In genomic region chr15:43932036-43932435, GRCh38 we compare ENCODE assay signal across 3 cellular contexts.
TF ChIP-seq lines count a peak whose summit lies in the region.

No MANE protein-coding gene starts in this region.

TF ChIP-seq in IMR-90, 13 proteins besides CTCF, POLR2A, EP300 and RAD21:
- TF ChIP-seq BHLHE40 (IDR thresholded peaks at IDR 0.05; ENCODE audit: low read depth, low read length) (no peak), ELK1 (IDR thresholded peaks at IDR 0.05; ENCODE audit: borderline replicate concordance, low read depth, low read length) (no peak), MXI1 (IDR thresholded peaks at IDR 0.05; ENCODE audit: borderline replicate concordance, low read depth, low read length) (no peak), CEBPB (IDR thresholded peaks at IDR 0.05; ENCODE audit: low read depth, low read length) (no peak), SMC3 (IDR thresholded peaks at IDR 0.05; ENCODE audit: low read depth, low read length) (no peak), MAFK (IDR thresholded peaks at IDR 0.05; ENCODE audit: low read depth, low read length) (no peak), RCOR1 (IDR thresholded peaks at IDR 0.05; ENCODE audit: insufficient replicate concordance, low read length) (no peak), USF2 (IDR thresholded peaks at IDR 0.05; ENCODE audit: low read depth, low read length) (no peak), MAZ (IDR thresholded peaks at IDR 0.05; ENCODE audit: borderline replicate concordance, low read depth, low read length) (no peak), CHD1 (IDR thresholded peaks at IDR 0.05; ENCODE audit: low read depth, low read length) (no peak), NFE2L2 (IDR thresholded peaks at IDR 0.05; ENCODE audit: low read depth, low read length) (no peak), FOS (IDR thresholded peaks at IDR 0.05; ENCODE audit: low read depth, low read length) (no peak), RFX5 (IDR thresholded peaks at IDR 0.05; ENCODE audit: low read depth, low read length) (no peak)
TF ChIP-seq in IMR-90: peak in this region for 0.

TF ChIP-seq in H1, 55 proteins besides CTCF, POLR2A, EP300 and RAD21:
- no peak for TF ChIP-seq TAF7 (optimal IDR thresholded peaks at IDR 0.05; ENCODE audit: borderline replicate concordance, low read depth, low read length)
- TF ChIP-seq NRF1 (IDR thresholded peaks at IDR 0.05; ENCODE audit: low read depth, low read length): no peak
- TF ChIP-seq SIX5 (IDR thresholded peaks at IDR 0.05; ENCODE audit: low read depth, low read length): no peak
- no peak for TF ChIP-seq CBX5 (IDR thresholded peaks at IDR 0.05; ENCODE audit: low read depth, low read length)
- TF ChIP-seq USF2 (IDR thresholded peaks at IDR 0.05; ENCODE audit: low read length): no peak
- no peak for TF ChIP-seq EZH2 (IDR thresholded peaks at IDR 0.05; ENCODE audit: low read depth, low read length, severe bottlenecking)
- TF ChIP-seq CHD1 (IDR thresholded peaks at IDR 0.05; ENCODE audit: low read depth, low read length): no peak
- no peak for TF ChIP-seq NANOG (IDR thresholded peaks at IDR 0.05; ENCODE audit: insufficient read depth, low read depth, low read length, poor library complexity, severe bottlenecking)
- no peak for TF ChIP-seq GABPA (IDR thresholded peaks at IDR 0.05; ENCODE audit: borderline replicate concordance, insufficient read depth, low read length)
- TF ChIP-seq POU5F1 (IDR thresholded peaks at IDR 0.05; ENCODE audit: low read depth, low read length): no peak
- TF ChIP-seq TEAD4 (IDR thresholded peaks at IDR 0.05; ENCODE audit: low read depth, low read length): no peak
- no peak for TF ChIP-seq BRCA1 (IDR thresholded peaks at IDR 0.05; ENCODE audit: low read depth, low read length)

TF ChIP-seq in neural cell, 6 proteins besides CTCF, POLR2A, EP300 and RAD21:
- TF ChIP-seq REST (IDR thresholded peaks at IDR 0.05; ENCODE audit: borderline replicate concordance) (no peak), TAF1 (IDR thresholded peaks at IDR 0.05; ENCODE audit: low read depth) (no peak), EZH2 (IDR thresholded peaks at IDR 0.05; ENCODE audit: borderline replicate concordance, insufficient read depth, low read length, poor library complexity, severe bottlenecking) (no peak), SMC3 (conservative IDR thresholded peaks at IDR 0.05; ENCODE audit: poor library complexity) (no peak), MXI1 (conservative IDR thresholded peaks at IDR 0.05; ENCODE audit: poor library complexity, severe bottlenecking) (no peak), POLR2AphosphoS5 (IDR thresholded peaks at IDR 0.05) (no peak)
